Comparison of ENCODE assay signal across 20 cellular contexts in genomic region chr2:8244634-8245033, GRCh38.
A peak's percentile ranks its signal among the peaks of the same experiment; 100 is the strongest.
DNase-seq lines count a peak whose midpoint lies in the region; ATAC-seq and TF ChIP-seq lines count a peak whose summit lies in the region.
"Had no signal": no experiment of that assay in that cellular context is flagged by ENCODE, and none has a peak within 500 bp of the region (broad histone marks: within the 10 kb centered on the region; RNA-seq: fewer than 3 reads in every experiment).

No MANE protein-coding gene starts in this region.

- ATAC-seq in left colon (peak; percentile 39), HG03135 (IDR thresholded peaks at IDR 0.05; ENCODE audit: unreplicated experiment) (no peak), WTC11 (no peak)
- ATAC-seq: T-cell had no signal

- POLR2A ChIA-PET in WTC11 (lab: Charles Lee), result no interaction called here

- TF ChIP-seq CTCF in WTC11 (IDR thresholded peaks at IDR 0.05), result no peak

- H3K27me3 Mint-ChIP-seq in activated naive CD4-positive, alpha-beta T cell treated with anti-CD3 and anti-CD28 coated beads, Interleukin-2, amount 10 ng/mL, durations not matched to agents 7 days and 5 days, result peaks cover 27% of the 10 kb centered on the region
- H3K27me3 Mint-ChIP-seq in WTC11 (ENCODE audit: low read depth), result no peaks in the 10 kb centered on the region; the same call in 1 of the 2 replicates
- H3K27me3 Mint-ChIP-seq: CD4-positive, CD25-positive, alpha-beta regulatory T cell had no signal

- peaks cover 7% of the 10 kb centered on the region for H3K4me1 Mint-ChIP-seq in activated naive CD4-positive, alpha-beta T cell treated with anti-CD3 and anti-CD28 coated beads, Interleukin-2, amount 10 ng/mL, durations not matched to agents 7 days and 5 days
- H3K4me1 Mint-ChIP-seq in WTC11, result peaks cover 17% of the 10 kb centered on the region

- intact Hi-C loops in left colon (cut with DNase I, micrococcal nuclease), result no loop called here

- H3K9me3 Mint-ChIP-seq in activated naive CD4-positive, alpha-beta T cell treated with anti-CD3 and anti-CD28 coated beads, Interleukin-2, amount 10 ng/mL, durations not matched to agents 7 days and 5 days, result peaks cover 22% of the 10 kb centered on the region
- peaks cover 37% of the 10 kb centered on the region for H3K9me3 Mint-ChIP-seq in WTC11

- no peak for DNase-seq in activated naive CD4-positive, alpha-beta T cell treated with anti-CD3 and anti-CD28 coated beads, Interleukin-2, amount 10 ng/mL, durations not matched to agents 7 days and 5 days
- DNase-seq in activated naive CD4-positive, alpha-beta T cell treated with anti-CD3 and anti-CD28 coated beads, Interleukin-2, amount 50 U/mL, for 16 hours, result no peak
- DNase-seq in SKM-1 (lab: John Stamatoyannopoulos, UW; ENCODE audit: unreplicated experiment) (peak; percentile 55), left colon (no peak), MG63 (no peak), WTC11 (ENCODE audit: low spot score) (no peak), NCI-H2029 treated with DMSO at 0.1 percent for 48 hours (lab: John Stamatoyannopoulos, UW) (no peak)
- DNase-seq: activated CD4-positive, CD25-positive, alpha-beta regulatory T cell; activated CD8-positive, alpha-beta memory T cell treated with anti-CD3 and anti-CD28 coated beads for 24 hours; CD4-positive, CD25-positive, alpha-beta regulatory T cell; DMS53; IMR-90; mesendoderm; NCI-H2171 treated with DMSO at 0.1 percent for 48 hours; NCI-H82; spleen; stimulated activated CD8-positive, alpha-beta memory T cell treated with anti-CD3 and anti-CD28 coated beads, Interleukin-4, amount 100 ng/mL, for 48 hours; T-cell had no signal

- peaks cover 3% of the 10 kb centered on the region for H3K36me3 Mint-ChIP-seq in activated naive CD4-positive, alpha-beta T cell treated with anti-CD3 and anti-CD28 coated beads, Interleukin-2, amount 10 ng/mL, durations not matched to agents 7 days and 5 days
- H3K36me3 Mint-ChIP-seq in WTC11, result peaks cover 27% of the 10 kb centered on the region

- no peak overlapping the region for H3K4me3 ChIP-seq in MG63
- H3K4me3 ChIP-seq: spleen had no signal

- H3K36me3 ChIP-seq in MG63, result no peaks in the 10 kb centered on the region
- H3K36me3 ChIP-seq: spleen had no signal

- 0 out of 2 replicates have a peak, but pooled peaks cover 2% of the 10 kb centered on the region for H3K9me3 ChIP-seq in MG63

- H3K27ac Mint-ChIP-seq in activated naive CD4-positive, alpha-beta T cell treated with anti-CD3 and anti-CD28 coated beads, Interleukin-2, amount 10 ng/mL, durations not matched to agents 7 days and 5 days, result peak overlapping the region; percentile 2
- no peak overlapping the region for H3K27ac Mint-ChIP-seq in WTC11
- H3K27ac Mint-ChIP-seq: brain; CD4-positive, CD25-positive, alpha-beta regulatory T cell; T-cell had no signal

- H3K4me3 Mint-ChIP-seq in activated naive CD4-positive, alpha-beta T cell treated with anti-CD3 and anti-CD28 coated beads, Interleukin-2, amount 10 ng/mL, durations not matched to agents 7 days and 5 days, result no peak overlapping the region
- no peak overlapping the region for H3K4me3 Mint-ChIP-seq in WTC11
- H3K4me3 Mint-ChIP-seq: brain, T-cell had no signal

- no peaks in the 10 kb centered on the region; the same call in 1 of the 2 replicates for H3K27me3 ChIP-seq in MG63
- H3K27me3 ChIP-seq: spleen had no signal

- CTCF ChIA-PET in activated naive CD4-positive, alpha-beta T cell treated with anti-CD3 and anti-CD28 coated beads, Interleukin-2, amount 10 ng/mL, durations not matched to agents 7 days and 5 days (lab: Charles Lee), result no interaction called here
- CTCF ChIA-PET in WTC11 (lab: Charles Lee), result no interaction called here

TF ChIP-seq in WTC11, 78 proteins besides CTCF, POLR2A, EP300 and RAD21:
- TF ChIP-seq PREB (CRISPR knock-in tag; IDR thresholded peaks at IDR 0.05; ENCODE audit: borderline replicate concordance) (no peak), ZNF671 (CRISPR knock-in tag; IDR thresholded peaks at IDR 0.05) (no peak), ZNF121 (CRISPR knock-in tag; IDR thresholded peaks at IDR 0.05) (no peak), MXD4 (CRISPR knock-in tag; IDR thresholded peaks at IDR 0.05; ENCODE audit: borderline replicate concordance) (no peak), ZBTB43 (CRISPR knock-in tag; IDR thresholded peaks at IDR 0.05) (no peak), ZNF512 (CRISPR knock-in tag; IDR thresholded peaks at IDR 0.05; ENCODE audit: borderline replicate concordance) (no peak), RORB (CRISPR knock-in tag; IDR thresholded peaks at IDR 0.05) (no peak), ATF2 (CRISPR knock-in tag; IDR thresholded peaks at IDR 0.05; ENCODE audit: borderline replicate concordance, low read depth) (no peak), TCF7 (CRISPR knock-in tag; IDR thresholded peaks at IDR 0.05; ENCODE audit: low read depth) (no peak), GTF2I (CRISPR knock-in tag; conservative IDR thresholded peaks at IDR 0.05) (no peak), MLX (CRISPR knock-in tag; IDR thresholded peaks at IDR 0.05) (no peak), FOXP1 (CRISPR knock-in tag; IDR thresholded peaks at IDR 0.05; ENCODE audit: borderline replicate concordance) (no peak), ZNF138 (CRISPR knock-in tag; conservative IDR thresholded peaks at IDR 0.05) (no peak), E2F5 (CRISPR knock-in tag; IDR thresholded peaks at IDR 0.05) (no peak), NR2C2 (CRISPR knock-in tag; IDR thresholded peaks at IDR 0.05) (no peak), ATF1 (CRISPR knock-in tag; IDR thresholded peaks at IDR 0.05) (no peak), SMAD3 (CRISPR knock-in tag; IDR thresholded peaks at IDR 0.05; ENCODE audit: borderline replicate concordance) (no peak), ZNF219 (CRISPR knock-in tag; IDR thresholded peaks at IDR 0.05; ENCODE audit: borderline replicate concordance) (no peak)
